ENCODE assay signal across 8 cellular contexts in genomic region chr16:71421911-71422310, GRCh38. TPM values are rescaled to one million over a fixed set of nuclear protein-coding genes. Genes with fewer than 3 reads are reported as not detected.
A peak's percentile ranks its signal among the peaks of the same experiment; 100 is the strongest.
DNase-seq lines count a peak whose midpoint lies in the region; ATAC-seq and TF ChIP-seq lines count a peak whose summit lies in the region.

No MANE protein-coding gene starts in this region.

- H3K27me3 ChIP-seq in KMS-11 (ENCODE audit: insufficient read depth, low read depth) = no peaks in the 10 kb centered on the region

- no peak overlapping the region for H2AFZ ChIP-seq in KMS-11 (ENCODE audit: low read depth)

- H3K79me2 ChIP-seq in KMS-11 (ENCODE audit: insufficient read depth, low read depth) = no peaks in the 10 kb centered on the region

- 0 out of 2 replicates have a peak, but pooled peaks have one; percentile 41 for TF ChIP-seq CTCF in KMS-11 (conservative IDR thresholded peaks at IDR 0.05; ENCODE audit: low read depth, low read length)

- peaks cover 48% of the 10 kb centered on the region for H3K27me3 Mint-ChIP-seq in activated naive CD4-positive, alpha-beta T cell treated with anti-CD3 and anti-CD28 coated beads, Interleukin-2, amount 10 ng/mL, durations not matched to agents 7 days and 5 days

- no peaks in the 10 kb centered on the region for H3K4me1 Mint-ChIP-seq in activated naive CD4-positive, alpha-beta T cell treated with anti-CD3 and anti-CD28 coated beads, Interleukin-2, amount 10 ng/mL, durations not matched to agents 7 days and 5 days

- H3K36me3 ChIP-seq in KMS-11 (ENCODE audit: insufficient read depth) = no peaks in the 10 kb centered on the region

- H3K36me3 Mint-ChIP-seq in activated naive CD4-positive, alpha-beta T cell treated with anti-CD3 and anti-CD28 coated beads, Interleukin-2, amount 10 ng/mL, durations not matched to agents 7 days and 5 days = no peaks in the 10 kb centered on the region

- H3K9ac ChIP-seq in KMS-11 = no peak overlapping the region

- H3K4me1 ChIP-seq in KMS-11 (ENCODE audit: low read depth, poor library complexity, severe bottlenecking) = peaks cover under 1% of the 10 kb centered on the region

- no peaks in the 10 kb centered on the region for H4K20me1 ChIP-seq in KMS-11 (ENCODE audit: insufficient read depth)

- ATAC-seq in HG02840 (IDR thresholded peaks at IDR 0.05; ENCODE audit: low FRiP score, unreplicated experiment) (no peak), GM18517 (IDR thresholded peaks at IDR 0.05; ENCODE audit: unreplicated experiment) (no peak)

- no peak overlapping the region for H3K4me3 Mint-ChIP-seq in activated naive CD4-positive, alpha-beta T cell treated with anti-CD3 and anti-CD28 coated beads, Interleukin-2, amount 10 ng/mL, durations not matched to agents 7 days and 5 days

- H3K4me3 ChIP-seq in KMS-11 (IDR thresholded peaks at IDR 0.05; ENCODE audit: insufficient read depth, low read depth, low read length) = no peak overlapping the region

- no peak overlapping the region for H3K4me2 ChIP-seq in KMS-11

- no peak overlapping the region for H3K27ac ChIP-seq in KMS-11

- CTCF ChIA-PET in activated naive CD4-positive, alpha-beta T cell treated with anti-CD3 and anti-CD28 coated beads, Interleukin-2, amount 10 ng/mL, durations not matched to agents 7 days and 5 days (lab: Charles Lee) = interaction anchor here (1.4 kb wide), 1 partner anchor 10 kb away, joined by 11 read pairs; no protein-coding TSS in a partner anchor

- no peaks in the 10 kb centered on the region for H3K9me3 Mint-ChIP-seq in activated naive CD4-positive, alpha-beta T cell treated with anti-CD3 and anti-CD28 coated beads, Interleukin-2, amount 10 ng/mL, durations not matched to agents 7 days and 5 days

- H3K27ac Mint-ChIP-seq in activated naive CD4-positive, alpha-beta T cell treated with anti-CD3 and anti-CD28 coated beads, Interleukin-2, amount 10 ng/mL, durations not matched to agents 7 days and 5 days = no peak overlapping the region

- DNase-seq in ELR (ENCODE audit: low read depth) (peak; percentile 37), mesenteric fat pad (ENCODE audit: low spot score) (peak; percentile 51), AG08396 (ENCODE audit: low spot score) (no peak), ureter (ENCODE audit: low spot score) (no peak)
- DNase-seq in activated naive CD4-positive, alpha-beta T cell treated with anti-CD3 and anti-CD28 coated beads, Interleukin-2, amount 10 ng/mL, durations not matched to agents 7 days and 5 days = peak; percentile 52

RNA-seq across cellular contexts. Expression of gene TLE7, which starts 19.9 kb away (rescaled TPM):
- total RNA-seq in mesenteric fat pad = not detected
- total RNA-seq in ureter = not detected

RNA-seq across cellular contexts. Expression of gene ZNF23, which starts 40.1 kb away (rescaled TPM):
- 10.9 TPM for total RNA-seq in mesenteric fat pad
- total RNA-seq in ureter = 11.6 TPM

Comparison
In these comparisons a context has a peak if more than half of its experiments do, and no peak if none do; other contexts are left out.
1. DNase-seq: peak in ELR (single experiment), activated naive CD4-positive, alpha-beta T cell treated with anti-CD3 and anti-CD28 coated beads, Interleukin-2, amount 10 ng/mL, durations not matched to agents 7 days and 5 days (single experiment) and mesenteric fat pad (single experiment); none in AG08396 (single experiment) and ureter (single experiment).